1 cellular context compared by ENCODE assay signal in the genomic region with DNA sequence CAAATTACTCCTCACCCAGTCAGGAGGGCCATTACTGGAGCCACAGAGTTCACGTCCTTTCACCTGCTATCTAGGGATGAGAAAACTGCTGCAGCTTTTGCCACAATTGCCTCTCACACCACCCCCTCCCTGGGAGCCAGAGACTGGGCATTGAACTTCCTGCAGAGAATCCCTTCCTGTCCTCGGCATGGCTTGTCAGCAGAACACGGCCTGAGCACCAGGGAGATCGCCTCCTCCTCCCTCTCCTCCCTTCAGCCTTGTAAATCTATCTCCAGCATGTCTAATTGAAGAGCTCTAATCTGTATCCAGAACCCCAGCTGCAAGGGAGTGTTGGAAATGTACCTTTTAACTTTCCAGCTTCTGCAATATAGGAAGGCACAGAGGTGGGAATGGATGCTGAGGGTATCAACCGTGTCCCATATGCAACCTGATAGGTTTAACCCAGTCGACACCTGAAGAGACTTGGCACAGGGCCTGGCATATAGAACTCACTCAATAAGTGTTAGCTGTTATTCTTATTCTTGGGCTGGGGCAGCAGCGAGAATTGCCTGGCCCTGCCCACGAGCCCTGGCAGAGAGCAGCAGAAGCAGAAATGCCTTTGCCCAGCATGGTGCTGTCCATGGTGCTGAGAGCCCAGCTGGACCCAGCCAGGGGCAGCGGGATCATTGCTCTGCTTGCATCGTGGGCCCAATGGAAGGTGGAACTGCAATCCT.
TF ChIP-seq lines count a peak whose summit lies in the region.

No MANE protein-coding gene starts in this region.

TF ChIP-seq in HepG2, 621 proteins besides CTCF, POLR2A, EP300 and RAD21 (continued from another document and continues in another):
- TF ChIP-seq, protein P1, sequence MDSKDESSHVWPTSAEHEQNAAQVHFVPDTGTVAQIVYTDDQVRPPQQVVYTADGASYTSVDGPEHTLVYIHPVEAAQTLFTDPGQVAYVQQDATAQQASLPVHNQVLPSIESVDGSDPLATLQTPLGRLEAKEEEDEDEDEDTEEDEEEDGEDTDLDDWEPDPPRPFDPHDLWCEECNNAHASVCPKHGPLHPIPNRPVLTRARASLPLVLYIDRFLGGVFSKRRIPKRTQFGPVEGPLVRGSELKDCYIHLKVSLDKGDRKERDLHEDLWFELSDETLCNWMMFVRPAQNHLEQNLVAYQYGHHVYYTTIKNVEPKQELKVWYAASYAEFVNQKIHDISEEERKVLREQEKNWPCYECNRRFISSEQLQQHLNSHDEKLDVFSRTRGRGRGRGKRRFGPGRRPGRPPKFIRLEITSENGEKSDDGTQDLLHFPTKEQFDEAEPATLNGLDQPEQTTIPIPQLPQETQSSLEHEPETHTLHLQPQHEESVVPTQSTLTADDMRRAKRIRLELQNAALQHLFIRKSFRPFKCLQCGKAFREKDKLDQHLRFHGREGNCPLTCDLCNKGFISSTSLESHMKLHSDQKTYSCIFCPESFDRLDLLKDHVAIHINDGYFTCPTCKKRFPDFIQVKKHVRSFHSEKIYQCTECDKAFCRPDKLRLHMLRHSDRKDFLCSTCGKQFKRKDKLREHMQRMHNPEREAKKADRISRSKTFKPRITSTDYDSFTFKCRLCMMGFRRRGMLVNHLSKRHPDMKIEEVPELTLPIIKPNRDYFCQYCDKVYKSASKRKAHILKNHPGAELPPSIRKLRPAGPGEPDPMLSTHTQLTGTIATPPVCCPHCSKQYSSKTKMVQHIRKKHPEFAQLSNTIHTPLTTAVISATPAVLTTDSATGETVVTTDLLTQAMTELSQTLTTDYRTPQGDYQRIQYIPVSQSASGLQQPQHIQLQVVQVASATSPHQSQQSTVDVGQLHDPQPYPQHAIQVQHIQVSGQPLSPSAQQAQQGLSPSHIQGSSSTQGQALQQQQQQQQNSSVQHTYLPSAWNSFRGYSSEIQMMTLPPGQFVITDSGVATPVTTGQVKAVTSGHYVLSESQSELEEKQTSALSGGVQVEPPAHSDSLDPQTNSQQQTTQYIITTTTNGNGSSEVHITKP (CRISPR knock-in tag; IDR thresholded peaks at IDR 0.05; ENCODE audit: low read depth), result peak; percentile 60; the same call in 1 of the 2 replicates
- TF ChIP-seq ZNF781 (CRISPR knock-in tag; IDR thresholded peaks at IDR 0.05; ENCODE audit: borderline replicate concordance, not compliant biosample characterization), result peak; percentile 87
- no peak for TF ChIP-seq PHB2 (IDR thresholded peaks at IDR 0.05; ENCODE audit: partially characterized antibody)
- TF ChIP-seq ZNF775 (CRISPR knock-in tag; IDR thresholded peaks at IDR 0.05; ENCODE audit: borderline replicate concordance), result no peak
- TF ChIP-seq, protein P2, sequence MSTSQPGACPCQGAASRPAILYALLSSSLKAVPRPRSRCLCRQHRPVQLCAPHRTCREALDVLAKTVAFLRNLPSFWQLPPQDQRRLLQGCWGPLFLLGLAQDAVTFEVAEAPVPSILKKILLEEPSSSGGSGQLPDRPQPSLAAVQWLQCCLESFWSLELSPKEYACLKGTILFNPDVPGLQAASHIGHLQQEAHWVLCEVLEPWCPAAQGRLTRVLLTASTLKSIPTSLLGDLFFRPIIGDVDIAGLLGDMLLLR (CRISPR knock-in tag; IDR thresholded peaks at IDR 0.05), result peak; percentile 84
- no peak for TF ChIP-seq ZNF382 (CRISPR knock-in tag; IDR thresholded peaks at IDR 0.05; ENCODE audit: borderline replicate concordance)
- TF ChIP-seq, protein P3, sequence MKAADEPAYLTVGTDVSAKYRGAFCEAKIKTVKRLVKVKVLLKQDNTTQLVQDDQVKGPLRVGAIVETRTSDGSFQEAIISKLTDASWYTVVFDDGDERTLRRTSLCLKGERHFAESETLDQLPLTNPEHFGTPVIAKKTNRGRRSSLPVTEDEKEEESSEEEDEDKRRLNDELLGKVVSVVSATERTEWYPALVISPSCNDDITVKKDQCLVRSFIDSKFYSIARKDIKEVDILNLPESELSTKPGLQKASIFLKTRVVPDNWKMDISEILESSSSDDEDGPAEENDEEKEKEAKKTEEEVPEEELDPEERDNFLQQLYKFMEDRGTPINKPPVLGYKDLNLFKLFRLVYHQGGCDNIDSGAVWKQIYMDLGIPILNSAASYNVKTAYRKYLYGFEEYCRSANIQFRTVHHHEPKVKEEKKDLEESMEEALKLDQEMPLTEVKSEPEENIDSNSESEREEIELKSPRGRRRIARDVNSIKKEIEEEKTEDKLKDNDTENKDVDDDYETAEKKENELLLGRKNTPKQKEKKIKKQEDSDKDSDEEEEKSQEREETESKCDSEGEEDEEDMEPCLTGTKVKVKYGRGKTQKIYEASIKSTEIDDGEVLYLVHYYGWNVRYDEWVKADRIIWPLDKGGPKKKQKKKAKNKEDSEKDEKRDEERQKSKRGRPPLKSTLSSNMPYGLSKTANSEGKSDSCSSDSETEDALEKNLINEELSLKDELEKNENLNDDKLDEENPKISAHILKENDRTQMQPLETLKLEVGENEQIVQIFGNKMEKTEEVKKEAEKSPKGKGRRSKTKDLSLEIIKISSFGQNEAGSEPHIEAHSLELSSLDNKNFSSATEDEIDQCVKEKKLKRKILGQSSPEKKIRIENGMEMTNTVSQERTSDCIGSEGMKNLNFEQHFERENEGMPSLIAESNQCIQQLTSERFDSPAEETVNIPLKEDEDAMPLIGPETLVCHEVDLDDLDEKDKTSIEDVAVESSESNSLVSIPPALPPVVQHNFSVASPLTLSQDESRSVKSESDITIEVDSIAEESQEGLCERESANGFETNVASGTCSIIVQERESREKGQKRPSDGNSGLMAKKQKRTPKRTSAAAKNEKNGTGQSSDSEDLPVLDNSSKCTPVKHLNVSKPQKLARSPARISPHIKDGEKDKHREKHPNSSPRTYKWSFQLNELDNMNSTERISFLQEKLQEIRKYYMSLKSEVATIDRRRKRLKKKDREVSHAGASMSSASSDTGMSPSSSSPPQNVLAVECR (CRISPR knock-in tag; IDR thresholded peaks at IDR 0.05; ENCODE audit: borderline replicate concordance), result peak; percentile 34; the same call in 1 of the 2 replicates
- no peak for TF ChIP-seq ZNF567 (CRISPR knock-in tag; IDR thresholded peaks at IDR 0.05; ENCODE audit: borderline replicate concordance)
- no peak for TF ChIP-seq ZNF33B (CRISPR knock-in tag; IDR thresholded peaks at IDR 0.05)
- TF ChIP-seq ZFYVE20 (CRISPR knock-in tag; IDR thresholded peaks at IDR 0.05; ENCODE audit: borderline replicate concordance, low read depth), result peak; percentile 94
- no peak for TF ChIP-seq ZNF468 (CRISPR knock-in tag; IDR thresholded peaks at IDR 0.05)
- TF ChIP-seq ZNF790 (CRISPR knock-in tag; IDR thresholded peaks at IDR 0.05; ENCODE audit: borderline replicate concordance), result peak; percentile 67; the same call in 1 of the 2 replicates
- TF ChIP-seq, protein P4, sequence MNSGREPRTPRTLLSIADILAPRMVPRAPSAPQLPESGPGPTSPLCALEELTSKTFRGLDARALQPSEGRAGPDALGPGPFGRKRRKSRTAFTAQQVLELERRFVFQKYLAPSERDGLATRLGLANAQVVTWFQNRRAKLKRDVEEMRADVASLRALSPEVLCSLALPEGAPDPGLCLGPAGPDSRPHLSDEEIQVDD (CRISPR knock-in tag; IDR thresholded peaks at IDR 0.05; ENCODE audit: borderline replicate concordance), result peak; percentile 50; the same call in 1 of the 2 replicates
- TF ChIP-seq ZBTB8A (CRISPR knock-in tag; IDR thresholded peaks at IDR 0.05; ENCODE audit: borderline replicate concordance, low read depth), result no peak
- TF ChIP-seq, protein P5, sequence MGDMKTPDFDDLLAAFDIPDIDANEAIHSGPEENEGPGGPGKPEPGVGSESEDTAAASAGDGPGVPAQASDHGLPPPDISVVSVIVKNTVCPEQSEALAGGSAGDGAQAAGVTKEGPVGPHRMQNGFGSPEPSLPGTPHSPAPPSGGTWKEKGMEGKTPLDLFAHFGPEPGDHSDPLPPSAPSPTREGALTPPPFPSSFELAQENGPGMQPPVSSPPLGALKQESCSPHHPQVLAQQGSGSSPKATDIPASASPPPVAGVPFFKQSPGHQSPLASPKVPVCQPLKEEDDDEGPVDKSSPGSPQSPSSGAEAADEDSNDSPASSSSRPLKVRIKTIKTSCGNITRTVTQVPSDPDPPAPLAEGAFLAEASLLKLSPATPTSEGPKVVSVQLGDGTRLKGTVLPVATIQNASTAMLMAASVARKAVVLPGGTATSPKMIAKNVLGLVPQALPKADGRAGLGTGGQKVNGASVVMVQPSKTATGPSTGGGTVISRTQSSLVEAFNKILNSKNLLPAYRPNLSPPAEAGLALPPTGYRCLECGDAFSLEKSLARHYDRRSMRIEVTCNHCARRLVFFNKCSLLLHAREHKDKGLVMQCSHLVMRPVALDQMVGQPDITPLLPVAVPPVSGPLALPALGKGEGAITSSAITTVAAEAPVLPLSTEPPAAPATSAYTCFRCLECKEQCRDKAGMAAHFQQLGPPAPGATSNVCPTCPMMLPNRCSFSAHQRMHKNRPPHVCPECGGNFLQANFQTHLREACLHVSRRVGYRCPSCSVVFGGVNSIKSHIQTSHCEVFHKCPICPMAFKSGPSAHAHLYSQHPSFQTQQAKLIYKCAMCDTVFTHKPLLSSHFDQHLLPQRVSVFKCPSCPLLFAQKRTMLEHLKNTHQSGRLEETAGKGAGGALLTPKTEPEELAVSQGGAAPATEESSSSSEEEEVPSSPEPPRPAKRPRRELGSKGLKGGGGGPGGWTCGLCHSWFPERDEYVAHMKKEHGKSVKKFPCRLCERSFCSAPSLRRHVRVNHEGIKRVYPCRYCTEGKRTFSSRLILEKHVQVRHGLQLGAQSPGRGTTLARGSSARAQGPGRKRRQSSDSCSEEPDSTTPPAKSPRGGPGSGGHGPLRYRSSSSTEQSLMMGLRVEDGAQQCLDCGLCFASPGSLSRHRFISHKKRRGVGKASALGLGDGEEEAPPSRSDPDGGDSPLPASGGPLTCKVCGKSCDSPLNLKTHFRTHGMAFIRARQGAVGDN (CRISPR knock-in tag; IDR thresholded peaks at IDR 0.05), result peak; percentile 45
- TF ChIP-seq SMARCE1 (IDR thresholded peaks at IDR 0.05; ENCODE audit: borderline replicate concordance), result no peak
- TF ChIP-seq, protein P6, sequence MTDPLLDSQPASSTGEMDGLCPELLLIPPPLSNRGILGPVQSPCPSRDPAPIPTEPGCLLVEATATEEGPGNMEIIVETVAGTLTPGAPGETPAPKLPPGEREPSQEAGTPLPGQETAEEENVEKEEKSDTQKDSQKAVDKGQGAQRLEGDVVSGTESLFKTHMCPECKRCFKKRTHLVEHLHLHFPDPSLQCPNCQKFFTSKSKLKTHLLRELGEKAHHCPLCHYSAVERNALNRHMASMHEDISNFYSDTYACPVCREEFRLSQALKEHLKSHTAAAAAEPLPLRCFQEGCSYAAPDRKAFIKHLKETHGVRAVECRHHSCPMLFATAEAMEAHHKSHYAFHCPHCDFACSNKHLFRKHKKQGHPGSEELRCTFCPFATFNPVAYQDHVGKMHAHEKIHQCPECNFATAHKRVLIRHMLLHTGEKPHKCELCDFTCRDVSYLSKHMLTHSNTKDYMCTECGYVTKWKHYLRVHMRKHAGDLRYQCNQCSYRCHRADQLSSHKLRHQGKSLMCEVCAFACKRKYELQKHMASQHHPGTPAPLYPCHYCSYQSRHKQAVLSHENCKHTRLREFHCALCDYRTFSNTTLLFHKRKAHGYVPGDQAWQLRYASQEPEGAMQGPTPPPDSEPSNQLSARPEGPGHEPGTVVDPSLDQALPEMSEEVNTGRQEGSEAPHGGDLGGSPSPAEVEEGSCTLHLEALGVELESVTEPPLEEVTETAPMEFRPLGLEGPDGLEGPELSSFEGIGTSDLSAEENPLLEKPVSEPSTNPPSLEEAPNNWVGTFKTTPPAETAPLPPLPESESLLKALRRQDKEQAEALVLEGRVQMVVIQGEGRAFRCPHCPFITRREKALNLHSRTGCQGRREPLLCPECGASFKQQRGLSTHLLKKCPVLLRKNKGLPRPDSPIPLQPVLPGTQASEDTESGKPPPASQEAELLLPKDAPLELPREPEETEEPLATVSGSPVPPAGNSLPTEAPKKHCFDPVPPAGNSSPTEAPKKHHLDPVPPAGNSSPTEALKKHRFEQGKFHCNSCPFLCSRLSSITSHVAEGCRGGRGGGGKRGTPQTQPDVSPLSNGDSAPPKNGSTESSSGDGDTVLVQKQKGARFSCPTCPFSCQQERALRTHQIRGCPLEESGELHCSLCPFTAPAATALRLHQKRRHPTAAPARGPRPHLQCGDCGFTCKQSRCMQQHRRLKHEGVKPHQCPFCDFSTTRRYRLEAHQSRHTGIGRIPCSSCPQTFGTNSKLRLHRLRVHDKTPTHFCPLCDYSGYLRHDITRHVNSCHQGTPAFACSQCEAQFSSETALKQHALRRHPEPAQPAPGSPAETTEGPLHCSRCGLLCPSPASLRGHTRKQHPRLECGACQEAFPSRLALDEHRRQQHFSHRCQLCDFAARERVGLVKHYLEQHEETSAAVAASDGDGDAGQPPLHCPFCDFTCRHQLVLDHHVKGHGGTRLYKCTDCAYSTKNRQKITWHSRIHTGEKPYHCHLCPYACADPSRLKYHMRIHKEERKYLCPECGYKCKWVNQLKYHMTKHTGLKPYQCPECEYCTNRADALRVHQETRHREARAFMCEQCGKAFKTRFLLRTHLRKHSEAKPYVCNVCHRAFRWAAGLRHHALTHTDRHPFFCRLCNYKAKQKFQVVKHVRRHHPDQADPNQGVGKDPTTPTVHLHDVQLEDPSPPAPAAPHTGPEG (CRISPR knock-in tag; IDR thresholded peaks at IDR 0.05), result peak; percentile 86
- TF ChIP-seq KAT7 (CRISPR knock-in tag; IDR thresholded peaks at IDR 0.05; ENCODE audit: borderline replicate concordance), result no peak
- TF ChIP-seq ZNF766 (CRISPR knock-in tag; IDR thresholded peaks at IDR 0.05; ENCODE audit: borderline replicate concordance), result peak; percentile 90
- no peak for TF ChIP-seq ZNF121 (CRISPR knock-in tag; IDR thresholded peaks at IDR 0.05)
- TF ChIP-seq, protein P7, sequence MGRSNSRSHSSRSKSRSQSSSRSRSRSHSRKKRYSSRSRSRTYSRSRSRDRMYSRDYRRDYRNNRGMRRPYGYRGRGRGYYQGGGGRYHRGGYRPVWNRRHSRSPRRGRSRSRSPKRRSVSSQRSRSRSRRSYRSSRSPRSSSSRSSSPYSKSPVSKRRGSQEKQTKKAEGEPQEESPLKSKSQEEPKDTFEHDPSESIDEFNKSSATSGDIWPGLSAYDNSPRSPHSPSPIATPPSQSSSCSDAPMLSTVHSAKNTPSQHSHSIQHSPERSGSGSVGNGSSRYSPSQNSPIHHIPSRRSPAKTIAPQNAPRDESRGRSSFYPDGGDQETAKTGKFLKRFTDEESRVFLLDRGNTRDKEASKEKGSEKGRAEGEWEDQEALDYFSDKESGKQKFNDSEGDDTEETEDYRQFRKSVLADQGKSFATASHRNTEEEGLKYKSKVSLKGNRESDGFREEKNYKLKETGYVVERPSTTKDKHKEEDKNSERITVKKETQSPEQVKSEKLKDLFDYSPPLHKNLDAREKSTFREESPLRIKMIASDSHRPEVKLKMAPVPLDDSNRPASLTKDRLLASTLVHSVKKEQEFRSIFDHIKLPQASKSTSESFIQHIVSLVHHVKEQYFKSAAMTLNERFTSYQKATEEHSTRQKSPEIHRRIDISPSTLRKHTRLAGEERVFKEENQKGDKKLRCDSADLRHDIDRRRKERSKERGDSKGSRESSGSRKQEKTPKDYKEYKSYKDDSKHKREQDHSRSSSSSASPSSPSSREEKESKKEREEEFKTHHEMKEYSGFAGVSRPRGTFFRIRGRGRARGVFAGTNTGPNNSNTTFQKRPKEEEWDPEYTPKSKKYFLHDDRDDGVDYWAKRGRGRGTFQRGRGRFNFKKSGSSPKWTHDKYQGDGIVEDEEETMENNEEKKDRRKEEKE (IDR thresholded peaks at IDR 0.05), result no peak
- TF ChIP-seq KDM6A (CRISPR knock-in tag; IDR thresholded peaks at IDR 0.05; ENCODE audit: low read depth), result no peak
- no peak for TF ChIP-seq ZNF761 (CRISPR knock-in tag; conservative IDR thresholded peaks at IDR 0.05)
